In genomic region chr18:24397694-24398365, GRCh38 we compare ENCODE assay signal across 8 cellular contexts. TPM values are rescaled to one million over a fixed set of nuclear protein-coding genes. Genes with fewer than 3 reads are reported as not detected.
DNase-seq lines count a peak whose midpoint lies in the region; ATAC-seq and TF ChIP-seq lines count a peak whose summit lies in the region.

Gene OSBPL1A, minus strand, starts transcription at chr18:24397824. Its CDS starts 20,291 bp downstream, at chr18:24377533.

- TF ChIP-seq CTCF in WI38 (IDR thresholded peaks at IDR 0.05; ENCODE audit: low read depth, low read length), result no peak
- no peak for TF ChIP-seq CTCF in gastrocnemius medialis (IDR thresholded peaks at IDR 0.05 in 4 of 5, conservative IDR thresholded peaks at IDR 0.05 in 1 of 5)

- H3K36me3 ChIP-seq in iPS-15b (ENCODE audit: control insufficient read depth, insufficient read depth, low read length), result no peaks in the 10 kb centered on the region
- H3K36me3 ChIP-seq in gastrocnemius medialis, result no peaks in the 10 kb centered on the region

- H3K27ac ChIP-seq in gastrocnemius medialis, result peak within 1 kb of the TSS; percentile 64 to 79 (median 72)

- H3K27me3 ChIP-seq in iPS-15b (ENCODE audit: control insufficient read depth, insufficient read depth, low read length) (no peaks in the 10 kb centered on the region), gastrocnemius medialis (peaks cover 28 to 32% (median 30%) of the 10 kb centered on the region in 3 donors)

- TF ChIP-seq POLR2A in gastrocnemius medialis (IDR thresholded peaks at IDR 0.05), result peak; percentile 28 to 67

- H3K9me3 ChIP-seq in iPS-15b (ENCODE audit: control insufficient read depth, insufficient read depth, low read length), result no peaks in the 10 kb centered on the region
- H3K9me3 ChIP-seq in gastrocnemius medialis, result no peaks in the 10 kb centered on the region

- DNase-seq in COLO829 (ENCODE audit: low spot score), result peak; percentile 73
- DNase-seq in NCI-H2196 (lab: John Stamatoyannopoulos, UW; ENCODE audit: unreplicated experiment), result peak; percentile 93
- peak; percentile 63 to 96 for DNase-seq in T47D (ENCODE audit: low read depth in 1 of 2, low spot score in 1 of 2)
- DNase-seq in gastrocnemius medialis, result peak; percentile 71 to 73

- peak; percentile 93 for ATAC-seq in HG02759 (IDR thresholded peaks at IDR 0.05; ENCODE audit: unreplicated experiment)
- peak; percentile 69 to 83 for ATAC-seq in gastrocnemius medialis
- no peak for ATAC-seq in HG03469 (IDR thresholded peaks at IDR 0.05; ENCODE audit: unreplicated experiment)

- peak within 1 kb of the TSS; percentile 91 for H3K9ac ChIP-seq in iPS-15b (ENCODE audit: low read depth, low read length)

- intact Hi-C loops in gastrocnemius medialis (cut with DNase I; ENCODE audit: low total_unique reads), result loop anchor here (2.0 to 10.0 kb wide), 2 partner anchors 29 to 957 kb away; partner anchors contain the start of genes IMPACT and ZNF521

- peaks cover 29% of the 10 kb centered on the region for H3K4me1 ChIP-seq in iPS-15b (ENCODE audit: control insufficient read depth, insufficient read depth, low read length)
- peaks cover 5 to 9% of the 10 kb centered on the region in 2 donors for H3K4me1 ChIP-seq in gastrocnemius medialis

- in situ Hi-C loops in T47D (cut with HindIII; ENCODE audit: low pct_unique_long_range_greater_than_20kb, low sequenced_read_pairs) (no loop called here), gastrocnemius medialis (cut with MboI; ENCODE audit: low sequenced_read_pairs in 4 of 4) (no loop called here)

- H3K4me3 ChIP-seq in WI38 (ENCODE audit: low read depth, low read length) (peak within 1 kb of the TSS; percentile 85), iPS-15b (ENCODE audit: low read depth, low read length) (peak within 1 kb of the TSS; percentile 99), gastrocnemius medialis (peak within 1 kb of the TSS; percentile 61 to 82 (median 67))

RNA-seq across cellular contexts. Expression of gene OSBPL1A, which starts in this region (rescaled TPM):
- 100 to 1,000 TPM in 2 of 4 donors, 10 to 100 TPM in 2; 61.5 to 227 (median 98.7) TPM for total RNA-seq in gastrocnemius medialis
